8 cellular contexts compared by ENCODE assay signal in the genomic region with DNA sequence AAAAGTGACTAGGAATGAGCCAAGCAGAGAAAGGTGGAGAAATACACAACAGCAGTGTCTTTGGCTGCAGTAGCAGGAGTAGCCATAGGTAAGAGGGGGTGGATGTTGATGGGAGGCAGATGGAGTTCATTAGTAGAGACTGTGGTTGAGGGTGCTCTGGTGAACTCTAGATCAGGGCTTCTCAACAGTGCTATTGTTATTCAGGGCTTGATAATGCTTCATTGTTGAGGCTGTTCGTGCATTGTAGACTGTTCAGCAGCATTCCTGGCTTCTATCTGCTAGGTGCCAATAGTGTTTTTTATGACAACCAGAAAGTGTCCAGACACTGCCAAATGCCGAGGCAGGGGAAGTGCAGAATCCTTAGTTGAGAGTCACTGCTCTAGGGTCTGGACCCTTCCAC. TPM values are rescaled to one million over a fixed set of nuclear protein-coding genes. Genes with fewer than 3 reads are reported as not detected.
DNase-seq lines count a peak whose midpoint lies in the region; ATAC-seq and TF ChIP-seq lines count a peak whose summit lies in the region.

No MANE protein-coding gene starts in this region.

- CTCF ChIA-PET in T-cell (lab: Charles Lee), result no interaction called here

- POLR2A ChIA-PET in T-cell (lab: Charles Lee), result no interaction called here

- H3K27me3 Mint-ChIP-seq in T-cell, result no peaks in the 10 kb centered on the region

- peak overlapping the region; percentile 89 to 97 (median 95) for H3K27ac ChIP-seq in gastrocnemius medialis

- peak overlapping the region; percentile 73 for H3K4me3 ChIP-seq in GM12865 (ENCODE audit: low read depth, low read length)
- peak overlapping the region; percentile 75 for H3K4me3 ChIP-seq in fibroblast of pulmonary artery (replicated peaks; ENCODE audit: low read depth, low read length)
- peak overlapping the region; percentile 74 to 100 (median 88) for H3K4me3 ChIP-seq in gastrocnemius medialis

- peak overlapping the region; percentile 20 to 75 for H3K27ac Mint-ChIP-seq in T-cell

- TF ChIP-seq POLR2A in gastrocnemius medialis (IDR thresholded peaks at IDR 0.05), result no peak

- H3K4me3 Mint-ChIP-seq in T-cell, result peak overlapping the region; percentile 93 to 96 (median 95)

- in situ Hi-C loops in gastrocnemius medialis (cut with MboI; ENCODE audit: low sequenced_read_pairs in 4 of 4), result no loop called here

- TF ChIP-seq CTCF in GM12865 (IDR thresholded peaks at IDR 0.05; ENCODE audit: insufficient read depth, low read depth, low read length, missing control alignments) (no peak), fibroblast of pulmonary artery (IDR thresholded peaks at IDR 0.05; ENCODE audit: low read length, missing control alignments) (no peak), gastrocnemius medialis (IDR thresholded peaks at IDR 0.05 in 4 of 5, conservative IDR thresholded peaks at IDR 0.05 in 1 of 5) (no peak)

- H3K36me3 ChIP-seq in gastrocnemius medialis, result no peaks in the 10 kb centered on the region

- no peaks in the 10 kb centered on the region for H3K9me3 Mint-ChIP-seq in T-cell

- DNase-seq in GM12865 (ENCODE audit: low read depth), result no peak
- no peak for DNase-seq in T-cell
- DNase-seq in fibroblast of pulmonary artery (ENCODE audit: low read depth), result peak; percentile 14
- DNase-seq in gastrocnemius medialis, result no peak
- DNase-seq in activated CD4-positive, CD25-positive, alpha-beta regulatory T cell treated with anti-CD3 and anti-CD28 coated beads, Interleukin-2, amount 50 U/mL, for 72 hours, result no peak
- no peak for DNase-seq in GM19238 (ENCODE audit: insufficient read length, low spot score)
- DNase-seq in SKM-1 (lab: John Stamatoyannopoulos, UW; ENCODE audit: unreplicated experiment), result no peak

- intact Hi-C loops in gastrocnemius medialis (cut with DNase I; ENCODE audit: low total_unique reads), result loop anchor here (10.0 kb wide), 1 partner anchor 342 kb away; no protein-coding TSS in a partner anchor

- H3K4me1 Mint-ChIP-seq in T-cell, result peaks cover 69 to 76% (median 73%) of the 10 kb centered on the region in 3 donors

- no peaks in the 10 kb centered on the region for H3K9me3 ChIP-seq in gastrocnemius medialis

- no peaks in the 10 kb centered on the region for H3K27me3 ChIP-seq in gastrocnemius medialis

- ATAC-seq in T-cell (replicated peaks in 1 of 4) (no peak), gastrocnemius medialis (no peak), GM19395 (IDR thresholded peaks at IDR 0.05; ENCODE audit: unreplicated experiment) (no peak)

- H3K4me1 ChIP-seq in gastrocnemius medialis, result peaks cover 77 to 78% of the 10 kb centered on the region in 2 donors

- peaks cover 13% of the 10 kb centered on the region for H3K36me3 Mint-ChIP-seq in T-cell

RNA-seq across cellular contexts. Expression of a gene that starts 3.6 kb away (rescaled TPM):
- total RNA-seq in T-cell, result 100 to 1,000 TPM in 4 of 5 donors, 10 to 100 TPM in 1; 99.0 to 122 (median 103) TPM
- 100 to 1,000 TPM; 188 to 271 (median 224) TPM for total RNA-seq in gastrocnemius medialis

RNA-seq across cellular contexts. Expression of a gene that starts 38.2 kb away (rescaled TPM):
- total RNA-seq in T-cell (10 to 100 TPM; 13.1 to 24.3 (median 23.2) TPM), gastrocnemius medialis (10 to 100 TPM in 3 of 4 donors, 1 to 10 TPM in 1; 9.7 to 21.0 (median 15.7) TPM)
